In the genomic region with DNA sequence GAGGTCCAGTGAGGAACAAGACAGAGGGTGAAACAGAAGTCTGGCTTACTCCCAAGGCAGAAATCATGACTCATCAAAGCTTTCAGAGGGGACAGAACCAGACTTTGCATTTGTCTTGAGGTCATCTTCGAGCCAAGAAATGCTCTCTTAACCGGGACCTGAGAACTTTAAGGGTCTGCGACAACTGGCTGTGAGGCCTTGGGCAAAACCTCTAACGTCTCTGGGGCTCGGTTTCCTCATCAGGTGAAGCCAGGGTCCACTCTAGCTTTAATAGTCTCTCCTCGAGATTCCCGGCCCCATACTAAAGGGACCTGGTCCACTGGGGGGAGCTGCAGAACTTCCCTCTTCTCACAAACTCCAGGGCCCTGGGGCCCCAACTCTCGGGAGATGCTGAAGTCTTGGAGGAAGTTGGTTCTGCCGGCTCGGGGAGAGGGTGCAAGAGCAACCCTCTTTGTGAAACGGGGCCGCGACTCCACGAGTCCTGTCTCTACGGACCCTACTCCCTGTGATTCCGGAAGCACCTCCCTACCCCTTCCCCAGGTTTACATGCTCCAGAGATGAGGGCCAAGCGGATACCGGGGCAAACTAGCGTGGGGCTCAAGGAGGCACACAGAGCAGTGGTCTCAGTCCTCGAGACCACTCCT, we compare ENCODE assay signal across 1 cellular context.
TF ChIP-seq lines count a peak whose summit lies in the region.

No MANE protein-coding gene starts in this region.

TF ChIP-seq in HEK293, 187 proteins besides CTCF, POLR2A, EP300 and RAD21 (continued from another document and continues in another):
- TF ChIP-seq, protein P1, sequence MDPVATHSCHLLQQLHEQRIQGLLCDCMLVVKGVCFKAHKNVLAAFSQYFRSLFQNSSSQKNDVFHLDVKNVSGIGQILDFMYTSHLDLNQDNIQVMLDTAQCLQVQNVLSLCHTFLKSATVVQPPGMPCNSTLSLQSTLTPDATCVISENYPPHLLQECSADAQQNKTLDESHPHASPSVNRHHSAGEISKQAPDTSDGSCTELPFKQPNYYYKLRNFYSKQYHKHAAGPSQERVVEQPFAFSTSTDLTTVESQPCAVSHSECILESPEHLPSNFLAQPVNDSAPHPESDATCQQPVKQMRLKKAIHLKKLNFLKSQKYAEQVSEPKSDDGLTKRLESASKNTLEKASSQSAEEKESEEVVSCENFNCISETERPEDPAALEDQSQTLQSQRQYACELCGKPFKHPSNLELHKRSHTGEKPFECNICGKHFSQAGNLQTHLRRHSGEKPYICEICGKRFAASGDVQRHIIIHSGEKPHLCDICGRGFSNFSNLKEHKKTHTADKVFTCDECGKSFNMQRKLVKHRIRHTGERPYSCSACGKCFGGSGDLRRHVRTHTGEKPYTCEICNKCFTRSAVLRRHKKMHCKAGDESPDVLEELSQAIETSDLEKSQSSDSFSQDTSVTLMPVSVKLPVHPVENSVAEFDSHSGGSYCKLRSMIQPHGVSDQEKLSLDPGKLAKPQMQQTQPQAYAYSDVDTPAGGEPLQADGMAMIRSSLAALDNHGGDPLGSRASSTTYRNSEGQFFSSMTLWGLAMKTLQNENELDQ (tag by site-specific recombination; IDR thresholded peaks at IDR 0.05; ENCODE audit: low read depth), result no peak
- TF ChIP-seq ZNF792 (tag by site-specific recombination; IDR thresholded peaks at IDR 0.05) (no peak), KLF9 (tag by site-specific recombination; IDR thresholded peaks at IDR 0.05; ENCODE audit: low read depth) (no peak), RBAK (tag by site-specific recombination; IDR thresholded peaks at IDR 0.05) (no peak), HOXC10 (CRISPR knock-in tag; IDR thresholded peaks at IDR 0.05) (no peak), ZNF138 (tag by site-specific recombination; IDR thresholded peaks at IDR 0.05; ENCODE audit: borderline replicate concordance) (no peak), ZNF76 (tag by site-specific recombination; IDR thresholded peaks at IDR 0.05; ENCODE audit: borderline replicate concordance, low read depth) (no peak), ZNF768 (tag by site-specific recombination; IDR thresholded peaks at IDR 0.05) (no peak), ZNF626 (tag by site-specific recombination; IDR thresholded peaks at IDR 0.05) (no peak), KLF7 (tag by site-specific recombination; IDR thresholded peaks at IDR 0.05; ENCODE audit: borderline replicate concordance) (no peak), ZNF23 (tag by site-specific recombination; IDR thresholded peaks at IDR 0.05; ENCODE audit: borderline replicate concordance) (no peak), SP2 (tag by site-specific recombination; IDR thresholded peaks at IDR 0.05) (no peak), ZBTB48 (tag by site-specific recombination; IDR thresholded peaks at IDR 0.05) (peak; percentile 95), ZNF596 (tag by site-specific recombination; IDR thresholded peaks at IDR 0.05) (no peak), ZNF19 (tag by site-specific recombination; IDR thresholded peaks at IDR 0.05; ENCODE audit: low read depth) (no peak), ZNF560 (tag by site-specific recombination; IDR thresholded peaks at IDR 0.05; ENCODE audit: borderline replicate concordance) (no peak), ZNF398 (tag by site-specific recombination; IDR thresholded peaks at IDR 0.05) (no peak), ZNF423 (tag by site-specific recombination; IDR thresholded peaks at IDR 0.05) (no peak), ZNF248 (tag by site-specific recombination; IDR thresholded peaks at IDR 0.05) (no peak), FEZF1 (tag by site-specific recombination; IDR thresholded peaks at IDR 0.05) (no peak), ZNF433 (tag by site-specific recombination; IDR thresholded peaks at IDR 0.05; ENCODE audit: low read depth) (no peak), WT1 (tag by site-specific recombination; IDR thresholded peaks at IDR 0.05) (0 out of 2 replicates have a peak, but pooled peaks have one; percentile 10), ZNF366 (tag by site-specific recombination; conservative IDR thresholded peaks at IDR 0.05) (no peak), ZNF174 (tag by site-specific recombination; IDR thresholded peaks at IDR 0.05) (no peak), ZNF701 (tag by site-specific recombination; IDR thresholded peaks at IDR 0.05) (no peak), PRDM6 (tag by site-specific recombination; IDR thresholded peaks at IDR 0.05) (no peak), ZNF777 (tag by site-specific recombination; IDR thresholded peaks at IDR 0.05; ENCODE audit: borderline replicate concordance) (no peak), YY2 (tag by site-specific recombination; IDR thresholded peaks at IDR 0.05) (no peak), ZNF623 (tag by site-specific recombination; IDR thresholded peaks at IDR 0.05) (no peak), ZNF544 (tag by site-specific recombination; IDR thresholded peaks at IDR 0.05) (no peak), ZNF830 (tag by site-specific recombination; IDR thresholded peaks at IDR 0.05; ENCODE audit: low read depth) (no peak), ZNF510 (tag by site-specific recombination; IDR thresholded peaks at IDR 0.05; ENCODE audit: insufficient replicate concordance) (no peak), ZNF580 (tag by site-specific recombination; IDR thresholded peaks at IDR 0.05) (no peak), TCF7L2 (IDR thresholded peaks at IDR 0.05; ENCODE audit: borderline replicate concordance, low read depth, low read length) (no peak), ZBTB21 (tag by site-specific recombination; IDR thresholded peaks at IDR 0.05) (no peak)
- TF ChIP-seq, protein P2, sequence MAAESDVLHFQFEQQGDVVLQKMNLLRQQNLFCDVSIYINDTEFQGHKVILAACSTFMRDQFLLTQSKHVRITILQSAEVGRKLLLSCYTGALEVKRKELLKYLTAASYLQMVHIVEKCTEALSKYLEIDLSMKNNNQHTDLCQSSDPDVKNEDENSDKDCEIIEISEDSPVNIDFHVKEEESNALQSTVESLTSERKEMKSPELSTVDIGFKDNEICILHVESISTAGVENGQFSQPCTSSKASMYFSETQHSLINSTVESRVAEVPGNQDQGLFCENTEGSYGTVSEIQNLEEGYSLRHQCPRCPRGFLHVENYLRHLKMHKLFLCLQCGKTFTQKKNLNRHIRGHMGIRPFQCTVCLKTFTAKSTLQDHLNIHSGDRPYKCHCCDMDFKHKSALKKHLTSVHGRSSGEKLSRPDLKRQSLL (tag by site-specific recombination; IDR thresholded peaks at IDR 0.05), result no peak
- TF ChIP-seq, protein P3, sequence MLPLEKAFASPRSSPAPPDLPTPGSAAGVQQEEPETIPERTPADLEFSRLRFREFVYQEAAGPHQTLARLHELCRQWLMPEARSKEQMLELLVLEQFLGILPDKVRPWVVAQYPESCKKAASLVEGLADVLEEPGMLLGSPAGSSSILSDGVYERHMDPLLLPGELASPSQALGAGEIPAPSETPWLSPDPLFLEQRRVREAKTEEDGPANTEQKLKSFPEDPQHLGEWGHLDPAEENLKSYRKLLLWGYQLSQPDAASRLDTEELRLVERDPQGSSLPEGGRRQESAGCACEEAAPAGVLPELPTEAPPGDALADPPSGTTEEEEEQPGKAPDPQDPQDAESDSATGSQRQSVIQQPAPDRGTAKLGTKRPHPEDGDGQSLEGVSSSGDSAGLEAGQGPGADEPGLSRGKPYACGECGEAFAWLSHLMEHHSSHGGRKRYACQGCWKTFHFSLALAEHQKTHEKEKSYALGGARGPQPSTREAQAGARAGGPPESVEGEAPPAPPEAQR (tag by site-specific recombination; IDR thresholded peaks at IDR 0.05), result no peak
- TF ChIP-seq, protein P4, sequence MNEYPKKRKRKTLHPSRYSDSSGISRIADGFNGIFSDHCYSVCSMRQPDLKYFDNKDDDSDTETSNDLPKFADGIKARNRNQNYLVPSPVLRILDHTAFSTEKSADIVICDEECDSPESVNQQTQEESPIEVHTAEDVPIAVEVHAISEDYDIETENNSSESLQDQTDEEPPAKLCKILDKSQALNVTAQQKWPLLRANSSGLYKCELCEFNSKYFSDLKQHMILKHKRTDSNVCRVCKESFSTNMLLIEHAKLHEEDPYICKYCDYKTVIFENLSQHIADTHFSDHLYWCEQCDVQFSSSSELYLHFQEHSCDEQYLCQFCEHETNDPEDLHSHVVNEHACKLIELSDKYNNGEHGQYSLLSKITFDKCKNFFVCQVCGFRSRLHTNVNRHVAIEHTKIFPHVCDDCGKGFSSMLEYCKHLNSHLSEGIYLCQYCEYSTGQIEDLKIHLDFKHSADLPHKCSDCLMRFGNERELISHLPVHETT (tag by site-specific recombination; IDR thresholded peaks at IDR 0.05), result no peak
- TF ChIP-seq, protein P5, sequence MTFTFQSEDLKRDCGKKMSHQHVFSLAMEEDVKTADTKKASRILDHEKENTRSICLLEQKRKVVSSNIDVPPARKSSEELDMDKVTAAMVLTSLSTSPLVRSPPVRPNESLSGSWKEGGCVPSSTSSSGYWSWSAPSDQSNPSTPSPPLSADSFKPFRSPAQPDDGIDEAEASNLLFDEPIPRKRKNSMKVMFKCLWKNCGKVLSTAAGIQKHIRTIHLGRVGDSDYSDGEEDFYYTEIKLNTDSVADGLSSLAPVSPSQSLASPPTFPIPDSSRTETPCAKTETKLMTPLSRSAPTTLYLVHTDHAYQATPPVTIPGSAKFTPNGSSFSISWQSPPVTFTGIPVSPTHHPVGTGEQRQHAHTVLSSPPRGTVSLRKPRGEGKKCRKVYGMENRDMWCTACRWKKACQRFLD (tag by site-specific recombination; IDR thresholded peaks at IDR 0.05), result no peak
- TF ChIP-seq, protein P6, sequence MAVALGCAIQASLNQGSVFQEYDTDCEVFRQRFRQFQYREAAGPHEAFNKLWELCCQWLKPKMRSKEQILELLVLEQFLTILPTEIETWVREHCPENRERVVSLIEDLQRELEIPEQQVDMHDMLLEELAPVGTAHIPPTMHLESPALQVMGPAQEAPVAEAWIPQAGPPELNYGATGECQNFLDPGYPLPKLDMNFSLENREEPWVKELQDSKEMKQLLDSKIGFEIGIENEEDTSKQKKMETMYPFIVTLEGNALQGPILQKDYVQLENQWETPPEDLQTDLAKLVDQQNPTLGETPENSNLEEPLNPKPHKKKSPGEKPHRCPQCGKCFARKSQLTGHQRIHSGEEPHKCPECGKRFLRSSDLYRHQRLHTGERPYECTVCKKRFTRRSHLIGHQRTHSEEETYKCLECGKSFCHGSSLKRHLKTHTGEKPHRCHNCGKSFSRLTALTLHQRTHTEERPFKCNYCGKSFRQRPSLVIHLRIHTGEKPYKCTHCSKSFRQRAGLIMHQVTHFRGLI (tag by site-specific recombination; IDR thresholded peaks at IDR 0.05), result no peak
- TF ChIP-seq, protein P7, sequence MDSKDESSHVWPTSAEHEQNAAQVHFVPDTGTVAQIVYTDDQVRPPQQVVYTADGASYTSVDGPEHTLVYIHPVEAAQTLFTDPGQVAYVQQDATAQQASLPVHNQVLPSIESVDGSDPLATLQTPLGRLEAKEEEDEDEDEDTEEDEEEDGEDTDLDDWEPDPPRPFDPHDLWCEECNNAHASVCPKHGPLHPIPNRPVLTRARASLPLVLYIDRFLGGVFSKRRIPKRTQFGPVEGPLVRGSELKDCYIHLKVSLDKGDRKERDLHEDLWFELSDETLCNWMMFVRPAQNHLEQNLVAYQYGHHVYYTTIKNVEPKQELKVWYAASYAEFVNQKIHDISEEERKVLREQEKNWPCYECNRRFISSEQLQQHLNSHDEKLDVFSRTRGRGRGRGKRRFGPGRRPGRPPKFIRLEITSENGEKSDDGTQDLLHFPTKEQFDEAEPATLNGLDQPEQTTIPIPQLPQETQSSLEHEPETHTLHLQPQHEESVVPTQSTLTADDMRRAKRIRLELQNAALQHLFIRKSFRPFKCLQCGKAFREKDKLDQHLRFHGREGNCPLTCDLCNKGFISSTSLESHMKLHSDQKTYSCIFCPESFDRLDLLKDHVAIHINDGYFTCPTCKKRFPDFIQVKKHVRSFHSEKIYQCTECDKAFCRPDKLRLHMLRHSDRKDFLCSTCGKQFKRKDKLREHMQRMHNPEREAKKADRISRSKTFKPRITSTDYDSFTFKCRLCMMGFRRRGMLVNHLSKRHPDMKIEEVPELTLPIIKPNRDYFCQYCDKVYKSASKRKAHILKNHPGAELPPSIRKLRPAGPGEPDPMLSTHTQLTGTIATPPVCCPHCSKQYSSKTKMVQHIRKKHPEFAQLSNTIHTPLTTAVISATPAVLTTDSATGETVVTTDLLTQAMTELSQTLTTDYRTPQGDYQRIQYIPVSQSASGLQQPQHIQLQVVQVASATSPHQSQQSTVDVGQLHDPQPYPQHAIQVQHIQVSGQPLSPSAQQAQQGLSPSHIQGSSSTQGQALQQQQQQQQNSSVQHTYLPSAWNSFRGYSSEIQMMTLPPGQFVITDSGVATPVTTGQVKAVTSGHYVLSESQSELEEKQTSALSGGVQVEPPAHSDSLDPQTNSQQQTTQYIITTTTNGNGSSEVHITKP (tag by site-specific recombination; IDR thresholded peaks at IDR 0.05), result peak; percentile 73
- TF ChIP-seq, protein P8, sequence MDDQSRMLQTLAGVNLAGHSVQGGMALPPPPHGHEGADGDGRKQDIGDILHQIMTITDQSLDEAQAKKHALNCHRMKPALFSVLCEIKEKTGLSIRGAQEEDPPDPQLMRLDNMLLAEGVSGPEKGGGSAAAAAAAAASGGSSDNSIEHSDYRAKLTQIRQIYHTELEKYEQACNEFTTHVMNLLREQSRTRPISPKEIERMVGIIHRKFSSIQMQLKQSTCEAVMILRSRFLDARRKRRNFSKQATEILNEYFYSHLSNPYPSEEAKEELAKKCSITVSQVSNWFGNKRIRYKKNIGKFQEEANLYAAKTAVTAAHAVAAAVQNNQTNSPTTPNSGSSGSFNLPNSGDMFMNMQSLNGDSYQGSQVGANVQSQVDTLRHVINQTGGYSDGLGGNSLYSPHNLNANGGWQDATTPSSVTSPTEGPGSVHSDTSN (CRISPR knock-in tag; IDR thresholded peaks at IDR 0.05), result no peak
